Comparison of ENCODE assay signal across 12 cellular contexts in genomic region chr13:109146912-109147624, GRCh38.
DNase-seq lines count a peak whose midpoint lies in the region; ATAC-seq, FAIRE-seq and TF ChIP-seq lines count a peak whose summit lies in the region.
"Had no signal": no experiment of that assay in that cellular context is flagged by ENCODE, and none has a peak within 500 bp of the region (broad histone marks: within the 10 kb centered on the region; RNA-seq: fewer than 3 reads in every experiment).

No MANE protein-coding gene starts in this region.

- H3K9me2 ChIP-seq in HCT116 (ENCODE audit: insufficient read depth), result no peaks in the 10 kb centered on the region

- 0 out of 2 replicates have a peak, but pooled peaks have one; percentile 19 for TF ChIP-seq RAD21 in HCT116 (IDR thresholded peaks at IDR 0.05; ENCODE audit: low read depth)

- FAIRE-seq in urothelium cell line (lab: Jason Lieb, UNC), result no peak

- CTCF ChIA-PET in HCT116 (lab: Charles Lee), result interaction anchor here (1.4 to 2.3 kb wide), 3 partner anchors 8 to 231 kb away, joined by 3 to 12 read pairs (median 9); no protein-coding TSS in a partner anchor

- H3K27ac ChIP-seq in HCT116 (ENCODE audit: low read depth, low read length) (peak overlapping the region; percentile 34; the same call in 1 of the 2 replicates), RWPE2 (ENCODE audit: poor library complexity, severe bottlenecking) (peak overlapping the region; percentile 100), smooth muscle cell (ENCODE audit: low read depth) (peak overlapping the region; percentile 64)

- H3K4me3 ChIP-seq in HCT116 (replicated peaks in 1 of 2; ENCODE audit: low read depth in 1 of 2, low read length in 2 of 2) (peak overlapping the region in 1 of 2 experiments; percentile 25; a peak in 1 of 4 replicates), RWPE2 (ENCODE audit: severe bottlenecking) (no peak overlapping the region), smooth muscle cell (no peak overlapping the region)

- RAD21 ChIA-PET in HCT116 (lab: Charles Lee; ENCODE audit: low non-redundant PET in 1 of 2, low total read pairs in 2 of 2, uncharacterized antibody in 2 of 2, unreplicated experiment in 2 of 2), result interaction anchor here in 1 of 2 experiments (0.7 kb wide), 1 partner anchor 590 kb away, joined by 3 read pairs; no protein-coding TSS in a partner anchor

- TF ChIP-seq POLR2A in HCT116 (IDR thresholded peaks at IDR 0.05; ENCODE audit: borderline replicate concordance, extremely low read depth, insufficient read depth, insufficient read length), result no peak

- H3K9ac ChIP-seq in HCT116 (ENCODE audit: low read length) (peak overlapping the region; percentile 52), smooth muscle cell (ENCODE audit: low read depth) (peak overlapping the region; percentile 20)

- H4K20me1 ChIP-seq in HCT116 (ENCODE audit: insufficient read depth), result no peaks in the 10 kb centered on the region
- no peaks in the 10 kb centered on the region for H4K20me1 ChIP-seq in smooth muscle cell (ENCODE audit: low read depth)

- ATAC-seq in HCT116, result peak; percentile 35
- ATAC-seq in RWPE2 (ENCODE audit: low read depth), result peak; percentile 63

- TF ChIP-seq CTCF in HCT116 (IDR thresholded peaks at IDR 0.05 in 2 of 3, conservative IDR thresholded peaks at IDR 0.05 in 1 of 3; ENCODE audit: borderline replicate concordance in 1 of 3, insufficient read depth in 1 of 3, low read depth in 2 of 3, low read length in 2 of 3), result no peak
- no peak for TF ChIP-seq CTCF in RWPE2 (IDR thresholded peaks at IDR 0.05; ENCODE audit: poor library complexity, severe bottlenecking)
- TF ChIP-seq CTCF in smooth muscle cell (IDR thresholded peaks at IDR 0.05; ENCODE audit: borderline replicate concordance, insufficient read depth, poor library complexity, severe bottlenecking), result no peak

- DNase-seq in HCT116 (ENCODE audit: low read depth, low spot score), result peak; percentile 67
- no peak for DNase-seq in RWPE2 (ENCODE audit: low spot score)
- DNase-seq in fibroblast of gingiva (ENCODE audit: low read depth), result peak; percentile 83
- DNase-seq in smooth muscle cell (lab: John Stamatoyannopoulos, UW; ENCODE audit: unreplicated experiment), result no peak
- no peak for DNase-seq in GM19240 (ENCODE audit: insufficient read length, low spot score)
- no peak for DNase-seq in SKM-1 treated with dmso at 0.1 percent for 144 hours (lab: John Stamatoyannopoulos, UW; ENCODE audit: unreplicated experiment)
- DNase-seq in urothelium cell line (ENCODE audit: low spot score), result no peak
- DNase-seq: activated CD4-positive, alpha-beta memory T cell treated with anti-CD3 and anti-CD28 coated beads for 36 hours; activated naive CD4-positive, alpha-beta T cell treated with Interleukin-2 at 50 U/mL for 16 hours; DMS153; NCI-H446; SW 1271 had no signal

- POLR2A ChIA-PET in HCT116 (lab: Charles Lee), result interaction anchor here (1.0 kb wide), 1 partner anchor 8 kb away, joined by 3 read pairs; no protein-coding TSS in a partner anchor

- H3K27me3 ChIP-seq in HCT116 (ENCODE audit: insufficient read depth, low read length), result no peaks in the 10 kb centered on the region
- no peaks in the 10 kb centered on the region for H3K27me3 ChIP-seq in RWPE2 (ENCODE audit: insufficient read depth, poor library complexity, severe bottlenecking)
- peaks cover 4% of the 10 kb centered on the region for H3K27me3 ChIP-seq in smooth muscle cell (ENCODE audit: low read depth)

- H3K79me2 ChIP-seq in HCT116 (ENCODE audit: insufficient read depth, low read length), result no peaks in the 10 kb centered on the region
- no peaks in the 10 kb centered on the region for H3K79me2 ChIP-seq in smooth muscle cell (ENCODE audit: low read depth)

- H2AFZ ChIP-seq in HCT116 (ENCODE audit: low read depth, low read length, poor library complexity, severe bottlenecking) (peak overlapping the region; percentile 86), smooth muscle cell (ENCODE audit: low read depth) (no peak overlapping the region)

- H3K4me1 ChIP-seq in HCT116 (ENCODE audit: control insufficient read depth in 1 of 2, insufficient read depth in 2 of 2, low read length in 2 of 2) (peaks cover 9 to 55% of the 10 kb centered on the region in 2 experiments), RWPE2 (ENCODE audit: insufficient read depth, poor library complexity, severe bottlenecking) (peaks cover 44% of the 10 kb centered on the region), smooth muscle cell (ENCODE audit: low read depth) (peaks cover 40% of the 10 kb centered on the region)

- H3K36me3 ChIP-seq in HCT116 (ENCODE audit: control insufficient read depth in 1 of 2, insufficient read depth in 2 of 2, low read length in 2 of 2) (no peaks in the 10 kb centered on the region), RWPE2 (ENCODE audit: low read depth) (no peaks in the 10 kb centered on the region), smooth muscle cell (ENCODE audit: low read depth) (no peaks in the 10 kb centered on the region)

- intact Hi-C loops in HCT116 (cut with micrococcal nuclease), result loop anchor here (5.0 to 10.0 kb wide), 5 partner anchors 110 to 960 kb away; no protein-coding TSS in a partner anchor

- no peaks in the 10 kb centered on the region for H3F3A ChIP-seq in smooth muscle cell (ENCODE audit: low read depth)

- no peaks in the 10 kb centered on the region for H3K9me3 ChIP-seq in HCT116 (ENCODE audit: control insufficient read depth in 1 of 2, insufficient read depth in 1 of 2, low read depth in 1 of 2, low read length in 2 of 2)
- no peaks in the 10 kb centered on the region for H3K9me3 ChIP-seq in RWPE2 (ENCODE audit: severe bottlenecking)
- no peaks in the 10 kb centered on the region for H3K9me3 ChIP-seq in smooth muscle cell (replicated peaks; ENCODE audit: low read depth)

- peak overlapping the region; percentile 68 for H3K4me2 ChIP-seq in HCT116 (ENCODE audit: low read length)
- peak overlapping the region; percentile 74 for H3K4me2 ChIP-seq in smooth muscle cell

- no TSS peak for BruUV-seq in HCT116 (replicated peaks; lab: Mats Ljungman, UMichigan)

- 66% methylated on average over 11 of the region's 11 CpGs for WGBS in smooth muscle cell (ENCODE audit: low lambda C conversion rate)

TF ChIP-seq in HCT116, 20 proteins besides CTCF, POLR2A, EP300 and RAD21 (continues in another document):
- no peak for TF ChIP-seq EZH2 (IDR thresholded peaks at IDR 0.05)
- TF ChIP-seq CEBPB (IDR thresholded peaks at IDR 0.05; ENCODE audit: low read depth), result peak; percentile 39; the same call in 1 of the 2 replicates
- TF ChIP-seq ATF3 (IDR thresholded peaks at IDR 0.05), result no peak
- no peak for TF ChIP-seq ZBTB33 (IDR thresholded peaks at IDR 0.05; ENCODE audit: extremely low read depth, insufficient replicate concordance, low read length)
- no peak for TF ChIP-seq POLR2AphosphoS5 (IDR thresholded peaks at IDR 0.05; ENCODE audit: low read depth, low read length)
- no peak for TF ChIP-seq ELF1 (IDR thresholded peaks at IDR 0.05; ENCODE audit: borderline replicate concordance, low read depth)
- no peak for TF ChIP-seq EGR1 (IDR thresholded peaks at IDR 0.05; ENCODE audit: low read depth)
- TF ChIP-seq JUND (IDR thresholded peaks at IDR 0.05), result peak; percentile 68
- TF ChIP-seq MAX (IDR thresholded peaks at IDR 0.05), result no peak
- no peak for TF ChIP-seq EZH2phosphoT487 (IDR thresholded peaks at IDR 0.05; ENCODE audit: borderline replicate concordance)
- TF ChIP-seq SP1 (IDR thresholded peaks at IDR 0.05; ENCODE audit: low read depth), result peak; percentile 53; the same call in 1 of the 2 replicates
- no peak for TF ChIP-seq SRF (IDR thresholded peaks at IDR 0.05; ENCODE audit: low read depth)
- TF ChIP-seq TCF7L2 (IDR thresholded peaks at IDR 0.05; ENCODE audit: borderline replicate concordance, extremely low read depth, insufficient read depth, insufficient read length), result no peak
- TF ChIP-seq FOSL1 (IDR thresholded peaks at IDR 0.05; ENCODE audit: low read depth), result peak; percentile 79
- TF ChIP-seq SIN3A (IDR thresholded peaks at IDR 0.05; ENCODE audit: low read depth), result peak; percentile 55; the same call in 1 of the 2 replicates
- TF ChIP-seq CBX3 (IDR thresholded peaks at IDR 0.05; ENCODE audit: low read depth), result 0 out of 2 replicates have a peak, but pooled peaks have one; percentile 29
- no peak for TF ChIP-seq ZFX (IDR thresholded peaks at IDR 0.05)

Comparison
In these comparisons a context has a peak if more than half of its experiments do, and no peak if none do; other contexts are left out.
1. DNase-seq: peak in HCT116 (single experiment) and fibroblast of gingiva (single experiment); none in RWPE2 (single experiment), smooth muscle cell (single experiment), GM19240 (single experiment), SKM-1 treated with dmso at 0.1 percent for 144 hours (single experiment) and urothelium cell line (single experiment).
2. H3K27ac ChIP-seq: peak in every context shown above with its lines; median percentile 100 in RWPE2; 64 in smooth muscle cell; 34 in HCT116.